In genomic region chrY:16000801-16001200, GRCh38 we compare ENCODE assay signal across 21 cellular contexts.
"Had no signal": no experiment of that assay in that cellular context is flagged by ENCODE, and none has a peak within 500 bp of the region (broad histone marks: within the 10 kb centered on the region; RNA-seq: fewer than 3 reads in every experiment).

No MANE protein-coding gene starts in this region.

- H3K27ac ChIP-seq: heart right ventricle, left ventricle myocardium inferior, lower lobe of right lung, neural progenitor cell, ovary, suprapubic skin, thyroid gland had no signal

- ATAC-seq: effector memory CD8-positive, alpha-beta T cell; heart right ventricle; left cardiac atrium; lower lobe of right lung; natural killer cell treated with Interleukin-12 subunit alpha and Interleukin-12 subunit beta and Interleukin-15 and Interleukin-18, amount 100 ng/mL, for 72 hours; right cardiac atrium; stimulated activated naive CD8-positive, alpha-beta T cell treated with anti-CD3 and anti-CD28 coated beads, Interleukin-15, Interleukin-2, amounts not matched to agents 100 U/mL and 50 U/mL, for 24 hours had no signal

- FAIRE-seq: colon, frontal cortex, small intestine, urothelium cell line had no signal

- DNase-seq: effector memory CD8-positive, alpha-beta T cell; heart right ventricle; hypothalamus; islet precursor cell; left cardiac atrium; left ventricle myocardium inferior; lower lobe of right lung; midbrain; nucleus accumbens; ovary; right cardiac atrium; small intestine; stimulated activated CD4-positive, alpha-beta T cell treated with anti-CD3 and anti-CD28 coated beads, Interleukin-12 subunit alpha, Interleukin-12 subunit beta, amount 100 ng/mL, for 4 hours; stimulated activated naive CD8-positive, alpha-beta T cell treated with anti-CD3 and anti-CD28 coated beads, Interleukin-15, Interleukin-2, amounts not matched to agents 100 U/mL and 50 U/mL, for 24 hours; thyroid gland had no signal
